In the genomic region with DNA sequence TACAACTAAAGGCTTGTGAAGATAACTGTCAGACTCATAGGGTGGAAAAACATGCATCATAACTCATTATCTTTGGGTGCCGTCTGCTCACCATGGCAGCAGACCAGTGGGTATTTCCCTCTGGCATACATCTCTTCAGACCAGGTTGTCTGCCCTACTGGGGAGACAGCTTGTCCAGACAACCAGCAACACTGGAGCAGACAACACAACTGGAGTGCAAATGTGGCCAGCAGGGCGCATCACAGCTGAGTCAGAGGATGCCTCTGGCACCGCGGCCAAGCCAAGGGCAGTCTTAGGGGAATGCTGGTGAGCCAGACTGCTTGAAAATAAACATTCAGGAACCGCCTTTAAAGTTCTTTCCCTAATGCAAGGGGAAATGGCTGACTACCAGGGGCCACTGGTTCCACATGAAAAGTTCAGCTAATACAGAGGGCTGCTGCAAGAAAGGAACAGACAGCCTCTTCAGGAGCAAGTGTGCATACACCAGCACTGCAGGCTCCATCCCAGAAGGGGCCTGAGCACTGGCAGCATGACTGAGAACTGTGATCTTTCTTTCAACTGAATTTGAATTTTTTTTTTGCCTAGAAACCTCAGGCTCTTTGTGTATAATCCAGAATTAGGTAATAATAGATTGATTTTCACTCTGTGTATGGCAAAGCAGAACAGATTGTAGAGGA, we compare ENCODE assay signal across 10 cellular contexts.
A peak's percentile ranks its signal among the peaks of the same experiment; 100 is the strongest.
DNase-seq lines count a peak whose midpoint lies in the region; ATAC-seq and TF ChIP-seq lines count a peak whose summit lies in the region.
"Had no signal": no experiment of that assay in that cellular context is flagged by ENCODE, and none has a peak within 500 bp of the region (broad histone marks: within the 10 kb centered on the region; RNA-seq: fewer than 3 reads in every experiment).

No MANE protein-coding gene starts in this region.

- CTCF ChIA-PET in WTC11 (lab: Charles Lee) = interaction anchor here (0.8 to 2.7 kb wide), 3 partner anchors 8 to 153 kb away, joined by 3 to 10 read pairs (median 3); no protein-coding TSS in a partner anchor
- CTCF ChIA-PET in CD8-positive, alpha-beta memory T cell (lab: Charles Lee) = interaction anchor here (2.2 kb wide), 1 partner anchor 10 kb away, joined by 10 read pairs; no protein-coding TSS in a partner anchor

- H3K27ac ChIP-seq in CD8-positive, alpha-beta memory T cell (ENCODE audit: low read depth, low read length) = no peak overlapping the region
- H3K27ac ChIP-seq: BLaER1 had no signal

- no peaks in the 10 kb centered on the region for H3K9me3 ChIP-seq in CD8-positive, alpha-beta memory T cell (ENCODE audit: low read length)
- H3K9me3 ChIP-seq: BLaER1 had no signal

- H3K9me3 Mint-ChIP-seq in WTC11 = peaks cover 5% of the 10 kb centered on the region
- H3K9me3 Mint-ChIP-seq in CD8-positive, alpha-beta memory T cell = no peaks in the 10 kb centered on the region
- H3K9me3 Mint-ChIP-seq: T-helper 2 cell treated with Interferon-gamma antibody and Interleukin-4, amounts not matched to agents 5 μg/mL and 100 μg/mL, for 36 hours had no signal

- peak; percentile 30 for DNase-seq in NCI-H82 (lab: John Stamatoyannopoulos, UW)
- DNase-seq in NCI-H82 treated with DMSO at 0.1 percent for 48 hours (lab: John Stamatoyannopoulos, UW; ENCODE audit: unreplicated experiment) = no peak
- peak; percentile 18 for DNase-seq in WTC11 (ENCODE audit: low spot score)
- peak; percentile 63 for DNase-seq in hepatic stellate cell (ENCODE audit: low spot score)
- peak; percentile 94 for DNase-seq in stromal cell of bone marrow (ENCODE audit: low read depth)
- DNase-seq in NCI-H524 (lab: John Stamatoyannopoulos, UW) = no peak
- DNase-seq in CD8-positive, alpha-beta memory T cell = no peak

- no peaks in the 10 kb centered on the region for H3K36me3 ChIP-seq in CD8-positive, alpha-beta memory T cell (ENCODE audit: insufficient read depth, low read length)
- H3K36me3 ChIP-seq: BLaER1 had no signal

- no peaks in the 10 kb centered on the region for H3K27me3 Mint-ChIP-seq in WTC11 (ENCODE audit: low read depth)
- H3K27me3 Mint-ChIP-seq in CD8-positive, alpha-beta memory T cell = peaks cover 8 to 11% of the 10 kb centered on the region in 2 donors

- H3K27me3 ChIP-seq in CD8-positive, alpha-beta memory T cell (ENCODE audit: insufficient read depth, low read length, poor library complexity, severe bottlenecking) = no peaks in the 10 kb centered on the region
- H3K27me3 ChIP-seq: BLaER1 had no signal

- H3K27ac Mint-ChIP-seq in WTC11 = no peak overlapping the region
- H3K27ac Mint-ChIP-seq in CD8-positive, alpha-beta memory T cell = no peak overlapping the region
- H3K27ac Mint-ChIP-seq: T-helper 2 cell treated with Interferon-gamma antibody and Interleukin-4, amounts not matched to agents 5 μg/mL and 100 μg/mL, for 36 hours had no signal

- peaks cover 5% of the 10 kb centered on the region for H3K36me3 Mint-ChIP-seq in WTC11
- H3K36me3 Mint-ChIP-seq in CD8-positive, alpha-beta memory T cell = no peaks in the 10 kb centered on the region

- no peak for TF ChIP-seq CTCF in WTC11 (IDR thresholded peaks at IDR 0.05)

- ATAC-seq in WTC11 (peak; percentile 78), GM21447 (IDR thresholded peaks at IDR 0.05; ENCODE audit: unreplicated experiment) (no peak)

- H3K4me3 ChIP-seq in CD8-positive, alpha-beta memory T cell (ENCODE audit: low read length) = no peak overlapping the region
- H3K4me3 ChIP-seq: BLaER1 had no signal

- POLR2A ChIA-PET in WTC11 (lab: Charles Lee) = no interaction called here
- POLR2A ChIA-PET in CD8-positive, alpha-beta memory T cell (lab: Charles Lee) = no interaction called here

- H3K4me1 ChIP-seq in CD8-positive, alpha-beta memory T cell (ENCODE audit: insufficient read depth, low read length) = no peaks in the 10 kb centered on the region

- H3K4me3 Mint-ChIP-seq in WTC11 = no peak overlapping the region
- no peak overlapping the region for H3K4me3 Mint-ChIP-seq in CD8-positive, alpha-beta memory T cell
- H3K4me3 Mint-ChIP-seq: T-helper 2 cell treated with Interferon-gamma antibody and Interleukin-4, amounts not matched to agents 5 μg/mL and 100 μg/mL, for 36 hours had no signal

- H3K4me1 Mint-ChIP-seq in WTC11 = peaks cover 19% of the 10 kb centered on the region
- no peaks in the 10 kb centered on the region for H3K4me1 Mint-ChIP-seq in CD8-positive, alpha-beta memory T cell

TF ChIP-seq in WTC11, 78 proteins besides CTCF, POLR2A, EP300 and RAD21:
- TF ChIP-seq FOXK1 (CRISPR knock-in tag; IDR thresholded peaks at IDR 0.05) = no peak
- no peak for TF ChIP-seq RORB (CRISPR knock-in tag; IDR thresholded peaks at IDR 0.05)
- TF ChIP-seq ETV6 (CRISPR knock-in tag; IDR thresholded peaks at IDR 0.05) = no peak
- TF ChIP-seq ZNF396 (CRISPR knock-in tag; IDR thresholded peaks at IDR 0.05; ENCODE audit: borderline replicate concordance) = no peak
- no peak for TF ChIP-seq MYBL2 (CRISPR knock-in tag; IDR thresholded peaks at IDR 0.05)
- no peak for TF ChIP-seq ZNF512 (CRISPR knock-in tag; IDR thresholded peaks at IDR 0.05; ENCODE audit: borderline replicate concordance)
- no peak for TF ChIP-seq STAT6 (CRISPR knock-in tag; conservative IDR thresholded peaks at IDR 0.05; ENCODE audit: low read depth)
- TF ChIP-seq, protein P1, sequence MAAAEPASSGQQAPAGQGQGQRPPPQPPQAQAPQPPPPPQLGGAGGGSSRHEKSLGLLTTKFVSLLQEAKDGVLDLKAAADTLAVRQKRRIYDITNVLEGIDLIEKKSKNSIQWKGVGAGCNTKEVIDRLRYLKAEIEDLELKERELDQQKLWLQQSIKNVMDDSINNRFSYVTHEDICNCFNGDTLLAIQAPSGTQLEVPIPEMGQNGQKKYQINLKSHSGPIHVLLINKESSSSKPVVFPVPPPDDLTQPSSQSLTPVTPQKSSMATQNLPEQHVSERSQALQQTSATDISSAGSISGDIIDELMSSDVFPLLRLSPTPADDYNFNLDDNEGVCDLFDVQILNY (CRISPR knock-in tag; IDR thresholded peaks at IDR 0.05) = no peak
- no peak for TF ChIP-seq HMGA2 (CRISPR knock-in tag; IDR thresholded peaks at IDR 0.05)
- TF ChIP-seq ZNF671 (CRISPR knock-in tag; IDR thresholded peaks at IDR 0.05) = no peak
- no peak for TF ChIP-seq NR3C1 (CRISPR knock-in tag; conservative IDR thresholded peaks at IDR 0.05; ENCODE audit: low read depth)
- TF ChIP-seq CBFB (CRISPR knock-in tag; IDR thresholded peaks at IDR 0.05; ENCODE audit: low read depth) = no peak
- no peak for TF ChIP-seq JAZF1 (CRISPR knock-in tag; IDR thresholded peaks at IDR 0.05)

Comparison
In these comparisons a context has a peak if more than half of its experiments do, and no peak if none do; other contexts are left out.
1. DNase-seq: peak in NCI-H82 (single experiment), WTC11 (single experiment), hepatic stellate cell (single experiment) and stromal cell of bone marrow (single experiment); none in NCI-H82 treated with DMSO at 0.1 percent for 48 hours (single experiment), NCI-H524 (0 of 2) and CD8-positive, alpha-beta memory T cell (0 of 5).